In genomic region chr16:71810163-71810545, GRCh38 we compare ENCODE assay signal across 8 cellular contexts. TPM values are rescaled to one million over a fixed set of nuclear protein-coding genes. Genes with fewer than 3 reads are reported as not detected.
A peak's percentile ranks its signal among the peaks of the same experiment; 100 is the strongest.
DNase-seq lines count a peak whose midpoint lies in the region; ATAC-seq, FAIRE-seq and TF ChIP-seq lines count a peak whose summit lies in the region.
"Not testable (repeated sequence)": the region's sequence is repeated elsewhere in the genome, so short reads cannot be mapped to it uniquely, and the experiment has no call there.

No MANE protein-coding gene starts in this region.

- not testable (repeated sequence) for H3K27me3 ChIP-seq in HL-60 (ENCODE audit: insufficient read depth, poor library complexity, severe bottlenecking); breast epithelium; keratinocyte (ENCODE audit: control insufficient read depth, extremely low read depth, insufficient read depth, low read length); neutrophil; subcutaneous abdominal adipose tissue (ENCODE audit: control insufficient read depth in 5 of 5, insufficient read depth in 4 of 5, low read length in 5 of 5)

- H3K27me3 Mint-ChIP-seq in T-helper 17 cell; activated T-helper 1 cell treated with anti-CD3 and anti-CD28 coated beads, Interleukin-12 subunit alpha, Interleukin-12 subunit beta, Interleukin-2, Interleukin-4 antibody, amounts not matched to agents 30 ng/mL and 10 ng/mL and 1 ng/mL, durations not matched to agents 14 hours and 24 hours and 36 hours (ENCODE audit: insufficient read depth): not testable (repeated sequence)

- dilution Hi-C loops in keratinocyte (cut with MboI; ENCODE audit: extremely low pct_ligation_motif_present, low sequenced_read_pairs) = not testable (repeated sequence)

- not testable (repeated sequence) for H3K9me3 ChIP-seq in T-helper 17 cell (ENCODE audit: control insufficient read depth, low read length, poor library complexity, severe bottlenecking); breast epithelium; keratinocyte (ENCODE audit: control insufficient read depth, low read depth, low read length); neutrophil; subcutaneous abdominal adipose tissue (ENCODE audit: control insufficient read depth in 5 of 5, low read length in 5 of 5)

- H3K27ac ChIP-seq in HL-60 (replicated peaks) (peak overlapping the region; percentile 100; the same call in 1 of the 2 replicates), breast epithelium (peak overlapping the region; percentile 98 to 99), keratinocyte (ENCODE audit: control insufficient read depth, insufficient read depth, low read length) (peak overlapping the region; percentile 96), neutrophil (peak overlapping the region; percentile 100), subcutaneous abdominal adipose tissue (ENCODE audit: low read depth, low read length) (peak overlapping the region; percentile 100)

- not testable (repeated sequence) for TF ChIP-seq CTCF in HL-60 (IDR thresholded peaks at IDR 0.05; ENCODE audit: insufficient read depth, low read length); breast epithelium (IDR thresholded peaks at IDR 0.05); keratinocyte (optimal IDR thresholded peaks at IDR 0.05 in 1 of 3, IDR thresholded peaks at IDR 0.05 in 1 of 3, conservative IDR thresholded peaks at IDR 0.05 in 1 of 3; ENCODE audit: extremely low read depth in 1 of 3, insufficient read depth in 2 of 3, low read length in 3 of 3); neutrophil (IDR thresholded peaks at IDR 0.05)

- peak overlapping the region; percentile 45 for H3K4me3 Mint-ChIP-seq in T-helper 17 cell
- peak overlapping the region; percentile 96 for H3K4me3 Mint-ChIP-seq in activated T-helper 1 cell treated with anti-CD3 and anti-CD28 coated beads, Interleukin-12 subunit alpha, Interleukin-12 subunit beta, Interleukin-2, Interleukin-4 antibody, amounts not matched to agents 30 ng/mL and 10 ng/mL and 1 ng/mL, durations not matched to agents 14 hours and 24 hours and 36 hours

- H3K9ac ChIP-seq in keratinocyte (ENCODE audit: control insufficient read depth, extremely low read depth, insufficient read depth, low read length); subcutaneous abdominal adipose tissue (ENCODE audit: low read length in 5 of 5): not testable (repeated sequence)

- H3K9me3 Mint-ChIP-seq in activated T-helper 1 cell treated with anti-CD3 and anti-CD28 coated beads, Interleukin-12 subunit alpha, Interleukin-12 subunit beta, Interleukin-2, Interleukin-4 antibody, amounts not matched to agents 30 ng/mL and 10 ng/mL and 1 ng/mL, durations not matched to agents 14 hours and 24 hours and 36 hours = not testable (repeated sequence)

- not testable (repeated sequence) for H4K20me1 ChIP-seq in keratinocyte (ENCODE audit: control insufficient read depth, extremely low read depth, insufficient read depth, low read length)

- H2AFZ ChIP-seq in keratinocyte (ENCODE audit: control insufficient read depth, low read length) = not testable (repeated sequence)

- not testable (repeated sequence) for TF ChIP-seq POLR2A in breast epithelium (IDR thresholded peaks at IDR 0.05)

- intact Hi-C loops in activated T-helper 1 cell treated with anti-CD3 and anti-CD28 coated beads, Interleukin-12 subunit alpha, Interleukin-12 subunit beta, Interleukin-2, Interleukin-4 antibody, amounts not matched to agents 30 ng/mL and 10 ng/mL and 1 ng/mL, durations not matched to agents 14 hours and 24 hours and 36 hours (cut with micrococcal nuclease); breast epithelium (cut with DNase I; ENCODE audit: low total_unique reads): not testable (repeated sequence)

- not testable (repeated sequence) for ATAC-seq in T-helper 17 cell

- H3K4me1 Mint-ChIP-seq in T-helper 17 cell = peaks cover 26% of the 10 kb centered on the region
- H3K4me1 Mint-ChIP-seq in activated T-helper 1 cell treated with anti-CD3 and anti-CD28 coated beads, Interleukin-12 subunit alpha, Interleukin-12 subunit beta, Interleukin-2, Interleukin-4 antibody, amounts not matched to agents 30 ng/mL and 10 ng/mL and 1 ng/mL, durations not matched to agents 14 hours and 24 hours and 36 hours (ENCODE audit: low read depth) = peaks cover 21% of the 10 kb centered on the region

- peak overlapping the region; percentile 99 for H3K27ac Mint-ChIP-seq in T-helper 17 cell
- H3K27ac Mint-ChIP-seq in activated T-helper 1 cell treated with anti-CD3 and anti-CD28 coated beads, Interleukin-12 subunit alpha, Interleukin-12 subunit beta, Interleukin-2, Interleukin-4 antibody, amounts not matched to agents 30 ng/mL and 10 ng/mL and 1 ng/mL, durations not matched to agents 14 hours and 24 hours and 36 hours = peak overlapping the region; percentile 44

- peaks cover 35% of the 10 kb centered on the region for H3K79me2 ChIP-seq in keratinocyte (ENCODE audit: control insufficient read depth, insufficient read depth, low read length)

- H3K4me1 ChIP-seq in breast epithelium; keratinocyte (ENCODE audit: control insufficient read depth, extremely low read depth, insufficient read depth, low read length): not testable (repeated sequence)
- H3K4me1 ChIP-seq in neutrophil (ENCODE audit: control insufficient read depth in 1 of 2, insufficient read depth in 1 of 2, low read depth in 1 of 2, low read length in 1 of 2) (peaks cover 31 to 35% of the 10 kb centered on the region in 2 experiments), subcutaneous abdominal adipose tissue (ENCODE audit: control insufficient read depth in 5 of 5, insufficient read depth in 5 of 5, low read length in 5 of 5) (peaks cover 0 to 36% (median 31%) of the 10 kb centered on the region in 5 donors)

- H3K36me3 ChIP-seq in breast epithelium; keratinocyte (ENCODE audit: control insufficient read depth in 2 of 2, extremely low read depth in 1 of 2, insufficient read depth in 2 of 2, low read length in 2 of 2); neutrophil; subcutaneous abdominal adipose tissue (ENCODE audit: control insufficient read depth in 5 of 5, insufficient read depth in 5 of 5, low read length in 5 of 5): not testable (repeated sequence)

- DNase-seq in CD1c-positive myeloid dendritic cell (ENCODE audit: extremely low spot score) = peak; percentile 31
- DNase-seq in HL-60 (ENCODE audit: low read depth in 1 of 2, low spot score in 1 of 2) = peak in 1 of 2 experiments; percentile 8
- DNase-seq in T-helper 17 cell; activated T-helper 1 cell treated with anti-CD3 and anti-CD28 coated beads, Interleukin-12 subunit alpha, Interleukin-12 subunit beta, Interleukin-2, Interleukin-4 antibody, amounts not matched to agents 30 ng/mL and 10 ng/mL and 1 ng/mL, durations not matched to agents 14 hours and 24 hours and 36 hours (ENCODE audit: low spot score); breast epithelium (ENCODE audit: low spot score in 2 of 2); keratinocyte (ENCODE audit: low read depth, low spot score): not testable (repeated sequence)

- H3K4me3 ChIP-seq in HL-60 (replicated peaks; ENCODE audit: insufficient read depth, low read length); breast epithelium; keratinocyte (ENCODE audit: control insufficient read depth in 2 of 3, extremely low read depth in 1 of 3, insufficient read depth in 2 of 3, low read depth in 1 of 3, low read length in 3 of 3): not testable (repeated sequence)
- peak overlapping the region; percentile 92 to 98 for H3K4me3 ChIP-seq in neutrophil (ENCODE audit: low read depth in 1 of 2, low read length in 1 of 2)
- peak overlapping the region in 1 of 5 donors; percentile 85 for H3K4me3 ChIP-seq in subcutaneous abdominal adipose tissue (ENCODE audit: low read depth in 1 of 5, low read length in 5 of 5)

- not testable (repeated sequence) for FAIRE-seq in keratinocyte (lab: Jason Lieb, UNC)

- H3K9me1 ChIP-seq in keratinocyte (ENCODE audit: control insufficient read depth, extremely low read depth, insufficient read depth, low read length) = not testable (repeated sequence)

- not testable (repeated sequence) for H3K36me3 Mint-ChIP-seq in T-helper 17 cell (ENCODE audit: low read depth); activated T-helper 1 cell treated with anti-CD3 and anti-CD28 coated beads, Interleukin-12 subunit alpha, Interleukin-12 subunit beta, Interleukin-2, Interleukin-4 antibody, amounts not matched to agents 30 ng/mL and 10 ng/mL and 1 ng/mL, durations not matched to agents 14 hours and 24 hours and 36 hours (ENCODE audit: low read depth)

- H3K4me2 ChIP-seq in keratinocyte (ENCODE audit: control insufficient read depth, extremely low read depth, insufficient read depth, low read depth, low read length) = not testable (repeated sequence)

RNA-seq across cellular contexts. Expression of gene AP1G1, which starts 1.5 kb away (rescaled TPM):
- total RNA-seq in T-helper 17 cell (100 to 1,000 TPM; 150 to 160 TPM), breast epithelium (100 to 1,000 TPM in 1 of 3 donors, 10 to 100 TPM in 2; 65.8 to 121 (median 95.7) TPM)
- total RNA-seq in activated T-helper 1 cell treated with anti-CD3 and anti-CD28 coated beads, Interleukin-12 subunit alpha, Interleukin-12 subunit beta, Interleukin-2, Interleukin-4 antibody, amounts not matched to agents 30 ng/mL and 10 ng/mL and 1 ng/mL, durations not matched to agents 14 hours and 24 hours and 36 hours = 85.5 and 90.7 TPM in 2 replicates
- polyA plus RNA-seq in keratinocyte = 61.7 to 82.5 TPM (median 62.5 TPM) in 3 replicates
- polyA plus RNA-seq in keratinocyte (2011; ENCODE audit: low read depth) = 27.8 TPM
- polyA plus RNA-seq in keratinocyte (2011; cell fraction: cytosol; rRNA removed) = 26.1 and 45.3 TPM in 2 replicates
- 95.0 and 106 TPM in 2 replicates for polyA plus RNA-seq in keratinocyte (2011; cell fraction: nucleus; rRNA removed)
- polyA plus RNA-seq in keratinocyte (2012; ENCODE audit: low replicate concordance) = 35.0 and 44.1 TPM in 2 replicates
- 84.0 to 128 TPM (median 126 TPM) in 3 replicates for polyA minus RNA-seq in keratinocyte
- 56.6 TPM for polyA minus RNA-seq in keratinocyte (2011; cell fraction: cytosol; rRNA and poly(A)+ RNA removed)
- polyA minus RNA-seq in keratinocyte (2011; cell fraction: nucleus; rRNA and poly(A)+ RNA removed) = 101 and 202 TPM in 2 replicates

RNA-seq across cellular contexts. Expression of gene ATXN1L, which starts 35.6 kb away (rescaled TPM):
- total RNA-seq in T-helper 17 cell (10 to 100 TPM; 39.9 to 46.3 TPM), breast epithelium (10 to 100 TPM; 19.3 to 41.1 (median 28.0) TPM)
- total RNA-seq in activated T-helper 1 cell treated with anti-CD3 and anti-CD28 coated beads, Interleukin-12 subunit alpha, Interleukin-12 subunit beta, Interleukin-2, Interleukin-4 antibody, amounts not matched to agents 30 ng/mL and 10 ng/mL and 1 ng/mL, durations not matched to agents 14 hours and 24 hours and 36 hours = 20.1 and 20.6 TPM in 2 replicates
- polyA plus RNA-seq in keratinocyte = 10.8 to 16.0 TPM (median 12.8 TPM) in 3 replicates
- polyA plus RNA-seq in keratinocyte (2011; ENCODE audit: low read depth) = 4.2 TPM
- 9.1 and 11.1 TPM in 2 replicates for polyA plus RNA-seq in keratinocyte (2011; cell fraction: cytosol; rRNA removed)
- polyA plus RNA-seq in keratinocyte (2011; cell fraction: nucleus; rRNA removed) = 24.3 and 27.1 TPM in 2 replicates
- 11.7 and 12.8 TPM in 2 replicates for polyA plus RNA-seq in keratinocyte (2012; ENCODE audit: low replicate concordance)
- 15.1 to 25.6 TPM (median 16.3 TPM) in 3 replicates for polyA minus RNA-seq in keratinocyte
- 10.7 TPM for polyA minus RNA-seq in keratinocyte (2011; cell fraction: cytosol; rRNA and poly(A)+ RNA removed)
- polyA minus RNA-seq in keratinocyte (2011; cell fraction: nucleus; rRNA and poly(A)+ RNA removed) = 13.3 and 19.9 TPM in 2 replicates
